In the genomic region with DNA sequence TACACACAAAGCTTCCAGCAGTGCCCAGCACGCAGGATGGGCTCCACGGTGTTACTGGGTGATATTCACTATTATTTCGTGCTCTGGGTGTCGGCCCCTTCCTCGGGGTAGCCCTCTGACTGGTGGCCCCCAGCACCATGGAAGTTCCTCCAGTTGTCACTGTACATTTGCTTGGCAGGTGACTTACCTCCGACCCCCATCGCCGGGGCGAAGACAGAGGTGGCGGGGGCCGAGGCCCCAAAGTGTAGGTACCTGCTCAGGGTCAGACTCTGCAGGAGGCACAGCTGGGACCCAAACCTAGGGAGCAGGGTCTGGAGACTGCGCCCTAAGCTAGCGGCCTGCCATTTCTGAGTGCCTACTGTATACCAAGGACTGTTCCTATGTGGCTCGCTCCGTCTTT, we compare ENCODE assay signal across 13 cellular contexts.
DNase-seq lines count a peak whose midpoint lies in the region; ATAC-seq and TF ChIP-seq lines count a peak whose summit lies in the region.
"Had no signal": no experiment of that assay in that cellular context is flagged by ENCODE, and none has a peak within 500 bp of the region (broad histone marks: within the 10 kb centered on the region; RNA-seq: fewer than 3 reads in every experiment).

No MANE protein-coding gene starts in this region.

- DNase-seq in right cardiac atrium (peak in 1 of 3 donors; percentile 66), left ventricle myocardium superior (no peak), psoas muscle (no peak), neural progenitor cell (ENCODE audit: low spot score) (no peak)
- DNase-seq in activated CD4-positive, alpha-beta T cell treated with anti-CD3 and anti-CD28 coated beads, Interleukin-2, amount 10 ng/mL, durations not matched to agents 24 days and 14 days = no peak
- DNase-seq: activated CD4-positive, alpha-beta T cell treated with anti-CD3 and anti-CD28 coated beads for 4 hours; erythroblast; H7; OCI-M1 had no signal

- no peak overlapping the region for H3K4me3 Mint-ChIP-seq in neural progenitor cell
- H3K4me3 Mint-ChIP-seq in activated CD4-positive, alpha-beta T cell treated with anti-CD3 and anti-CD28 coated beads, Interleukin-2, amount 10 ng/mL, durations not matched to agents 24 days and 14 days = no peak overlapping the region
- H3K4me3 Mint-ChIP-seq: activated T-helper 17 cell treated with anti-CD3 and anti-CD28 coated beads, Interleukin-2, amount 50 U/mL, for 72 hours had no signal

- no peak overlapping the region for H3K4me2 ChIP-seq in neural progenitor cell

- H3K9me3 ChIP-seq in right cardiac atrium (ENCODE audit: control insufficient read depth, low read length) = no peaks in the 10 kb centered on the region
- H3K9me3 ChIP-seq in esophagus (ENCODE audit: control insufficient read depth in 2 of 2, insufficient read depth in 1 of 2, low read depth in 1 of 2, low read length in 1 of 2) = no peaks in the 10 kb centered on the region
- H3K9me3 ChIP-seq in psoas muscle = no peaks in the 10 kb centered on the region
- H3K9me3 ChIP-seq in neural progenitor cell (ENCODE audit: low read depth) = no peaks in the 10 kb centered on the region

- H3K4me3 ChIP-seq in right cardiac atrium (ENCODE audit: low read length) (no peak overlapping the region), esophagus (ENCODE audit: low read depth in 1 of 2, low read length in 2 of 2) (no peak overlapping the region), psoas muscle (no peak overlapping the region), neural progenitor cell (no peak overlapping the region)

- H3K27me3 Mint-ChIP-seq in neural progenitor cell (ENCODE audit: insufficient read depth, low read depth) = peaks cover 13% of the 10 kb centered on the region
- H3K27me3 Mint-ChIP-seq in activated CD4-positive, alpha-beta T cell treated with anti-CD3 and anti-CD28 coated beads, Interleukin-2, amount 10 ng/mL, durations not matched to agents 24 days and 14 days = no peaks in the 10 kb centered on the region
- H3K27me3 Mint-ChIP-seq: activated T-helper 17 cell treated with anti-CD3 and anti-CD28 coated beads, Interleukin-2, amount 50 U/mL, for 72 hours had no signal

- H3K36me3 ChIP-seq in esophagus (ENCODE audit: control insufficient read depth in 2 of 2, insufficient read depth in 2 of 2, low read length in 1 of 2) (peaks cover 10 to 27% of the 10 kb centered on the region in 2 donors), psoas muscle (ENCODE audit: insufficient read depth in 1 of 2, low read depth in 1 of 2) (peaks cover 0 to 38% of the 10 kb centered on the region in 2 donors), neural progenitor cell (no peaks in the 10 kb centered on the region)

- no peaks in the 10 kb centered on the region for H3K27me3 ChIP-seq in right cardiac atrium (ENCODE audit: control insufficient read depth, insufficient read depth)
- no peaks in the 10 kb centered on the region for H3K27me3 ChIP-seq in esophagus (ENCODE audit: control insufficient read depth in 1 of 2, insufficient read depth in 2 of 2, low read length in 2 of 2)
- no peaks in the 10 kb centered on the region for H3K27me3 ChIP-seq in psoas muscle (ENCODE audit: insufficient read depth in 3 of 3, low read length in 2 of 3)
- peaks cover 13% of the 10 kb centered on the region for H3K27me3 ChIP-seq in neural progenitor cell

- H3K4me1 Mint-ChIP-seq in neural progenitor cell = peaks cover 25% of the 10 kb centered on the region
- peaks cover 23% of the 10 kb centered on the region for H3K4me1 Mint-ChIP-seq in activated CD4-positive, alpha-beta T cell treated with anti-CD3 and anti-CD28 coated beads, Interleukin-2, amount 10 ng/mL, durations not matched to agents 24 days and 14 days

- no peak overlapping the region for H3K9ac ChIP-seq in neural progenitor cell

- peaks cover 2% of the 10 kb centered on the region for H3K36me3 Mint-ChIP-seq in neural progenitor cell
- H3K36me3 Mint-ChIP-seq in activated CD4-positive, alpha-beta T cell treated with anti-CD3 and anti-CD28 coated beads, Interleukin-2, amount 10 ng/mL, durations not matched to agents 24 days and 14 days (ENCODE audit: low read depth) = peaks cover 14% of the 10 kb centered on the region

- WGBS in right cardiac atrium = 95% methylated on average over 15 of the region's 15 CpGs
- 91 to 92% methylated on average over 15 of the region's 15 CpGs for WGBS in esophagus, 2 donors
- 92 to 95% (median 93%) methylated on average over 15 of the region's 15 CpGs for WGBS in psoas muscle, 3 donors

- peaks cover 28% of the 10 kb centered on the region for H3K4me1 ChIP-seq in right cardiac atrium (ENCODE audit: control insufficient read depth, insufficient read depth, low read length)
- H3K4me1 ChIP-seq in esophagus (ENCODE audit: control insufficient read depth in 2 of 2, insufficient read depth in 2 of 2, low read length in 1 of 2) = peaks cover 16 to 31% of the 10 kb centered on the region in 2 donors
- H3K4me1 ChIP-seq in psoas muscle = peaks cover 68% of the 10 kb centered on the region
- peaks cover 15% of the 10 kb centered on the region for H3K4me1 ChIP-seq in neural progenitor cell

- H3K27ac ChIP-seq in right cardiac atrium (ENCODE audit: low read length) (peak overlapping the region; percentile 6), esophagus (ENCODE audit: low read depth in 2 of 2, low read length in 1 of 2) (peak overlapping the region; percentile 47 to 65), psoas muscle (peak overlapping the region; percentile 78), neural progenitor cell (no peak overlapping the region)

- no peak overlapping the region for H2AFZ ChIP-seq in neural progenitor cell (replicated peaks)

- H4K20me1 ChIP-seq in neural progenitor cell (ENCODE audit: low read depth) = peaks cover 72% of the 10 kb centered on the region

- intact Hi-C loops in right cardiac atrium (cut with DNase I) (no loop called here), left ventricle myocardium superior (cut with micrococcal nuclease) (no loop called here), psoas muscle (cut with DNase I) (loop anchor here (5.0 kb wide), 2 partner anchors 38 to 58 kb away; no protein-coding TSS in a partner anchor)
- intact Hi-C loops in activated CD4-positive, alpha-beta T cell treated with anti-CD3 and anti-CD28 coated beads, Interleukin-2, amount 10 ng/mL, durations not matched to agents 24 days and 14 days (cut with micrococcal nuclease) = loop anchor here (5.0 kb wide), 1 partner anchor 373 kb away; no protein-coding TSS in a partner anchor

- H3F3A ChIP-seq in neural progenitor cell (ENCODE audit: low read depth) = peaks cover 5% of the 10 kb centered on the region

- no peaks in the 10 kb centered on the region for H3K79me2 ChIP-seq in neural progenitor cell (ENCODE audit: low read depth)

- ATAC-seq in right cardiac atrium (no peak), left ventricle myocardium superior (no peak), psoas muscle (no peak), HG03039 (IDR thresholded peaks at IDR 0.05; ENCODE audit: unreplicated experiment) (no peak), HG03108 (IDR thresholded peaks at IDR 0.05; ENCODE audit: unreplicated experiment) (no peak)
- ATAC-seq: activated T-helper 17 cell treated with anti-CD3 and anti-CD28 coated beads, Interleukin-2, amount 50 U/mL, for 72 hours had no signal

- no peak overlapping the region for H3K27ac Mint-ChIP-seq in neural progenitor cell
- no peak overlapping the region for H3K27ac Mint-ChIP-seq in activated CD4-positive, alpha-beta T cell treated with anti-CD3 and anti-CD28 coated beads, Interleukin-2, amount 10 ng/mL, durations not matched to agents 24 days and 14 days
- H3K27ac Mint-ChIP-seq: activated T-helper 17 cell treated with anti-CD3 and anti-CD28 coated beads, Interleukin-2, amount 50 U/mL, for 72 hours had no signal

- TF ChIP-seq CTCF in psoas muscle (IDR thresholded peaks at IDR 0.05) (no peak), neural progenitor cell (IDR thresholded peaks at IDR 0.05) (no peak)

- H3K9me3 Mint-ChIP-seq in neural progenitor cell = no peaks in the 10 kb centered on the region
- H3K9me3 Mint-ChIP-seq in activated CD4-positive, alpha-beta T cell treated with anti-CD3 and anti-CD28 coated beads, Interleukin-2, amount 10 ng/mL, durations not matched to agents 24 days and 14 days = no peaks in the 10 kb centered on the region
- H3K9me3 Mint-ChIP-seq: activated T-helper 17 cell treated with anti-CD3 and anti-CD28 coated beads, Interleukin-2, amount 50 U/mL, for 72 hours had no signal

Comparison
In these comparisons a context has a peak if more than half of its experiments do, and no peak if none do; other contexts are left out.
1. intact Hi-C loops: an anchor here in psoas muscle (5.0 kb wide) and activated CD4-positive, alpha-beta T cell treated with anti-CD3 and anti-CD28 coated beads, Interleukin-2, amount 10 ng/mL, durations not matched to agents 24 days and 14 days (5.0 kb wide); none called in right cardiac atrium and left ventricle myocardium superior.